1 cellular context compared by ENCODE assay signal in genomic region chr17:16383772-16384171, GRCh38.
A peak's percentile ranks its signal among the peaks of the same experiment; 100 is the strongest.
TF ChIP-seq lines count a peak whose summit lies in the region.

No MANE protein-coding gene starts in this region.

TF ChIP-seq in HEK293, 187 proteins besides CTCF, POLR2A, EP300 and RAD21:
- 0 out of 2 replicates have a peak, but pooled peaks have one; percentile 1 for TF ChIP-seq ZNF629 (tag by site-specific recombination; IDR thresholded peaks at IDR 0.05)
- 0 out of 2 replicates have a peak, but pooled peaks have one; percentile 24 for TF ChIP-seq ZNF341 (tag by site-specific recombination; IDR thresholded peaks at IDR 0.05; ENCODE audit: low read depth)
- 0 out of 2 replicates have a peak, but pooled peaks have one; percentile 8 for TF ChIP-seq HIC1 (tag by site-specific recombination; IDR thresholded peaks at IDR 0.05)
- TF ChIP-seq ZFHX2 (tag by site-specific recombination; conservative IDR thresholded peaks at IDR 0.05): peak; percentile 48
- TF ChIP-seq ZNF121 (tag by site-specific recombination; IDR thresholded peaks at IDR 0.05): 0 out of 2 replicates have a peak, but pooled peaks have one; percentile 1
TF ChIP-seq in HEK293: peak in this region for 5; not testable (repeated sequence) for 182.
